In the genomic region with DNA sequence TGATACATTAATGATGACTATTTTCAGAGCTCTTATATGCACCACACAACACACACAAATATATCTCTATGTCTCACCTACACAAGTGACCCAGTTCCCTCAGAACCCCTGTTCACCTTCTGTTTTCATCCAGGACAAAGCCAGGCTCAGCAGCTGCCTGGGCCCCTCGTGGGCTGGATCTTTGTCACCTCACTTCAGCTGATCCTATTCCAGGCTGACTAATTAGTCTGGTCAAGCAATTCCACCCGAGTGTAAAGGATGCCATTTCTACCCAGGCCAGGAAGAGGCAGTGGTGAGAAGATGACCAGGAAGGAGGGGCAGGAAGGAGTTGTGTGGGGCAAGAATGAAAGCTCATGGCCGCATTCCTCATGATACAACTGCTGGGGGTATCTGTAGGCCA, we compare ENCODE assay signal across 18 cellular contexts.
DNase-seq lines count a peak whose midpoint lies in the region; ATAC-seq and TF ChIP-seq lines count a peak whose summit lies in the region.
"Had no signal": no experiment of that assay in that cellular context is flagged by ENCODE, and none has a peak within 500 bp of the region (broad histone marks: within the 10 kb centered on the region; RNA-seq: fewer than 3 reads in every experiment).

No MANE protein-coding gene starts in this region.

- H3K4me2 ChIP-seq in SK-N-SH = no peak overlapping the region

- 0 out of 2 replicates have a peak, but pooled peaks have one; percentile 7 for TF ChIP-seq CTCF in SK-N-SH (IDR thresholded peaks at IDR 0.05)
- peak; percentile 47 for TF ChIP-seq CTCF in choroid plexus epithelial cell (conservative IDR thresholded peaks at IDR 0.05; ENCODE audit: low read depth, low read length)
- no peak for TF ChIP-seq CTCF in neural crest cell (conservative IDR thresholded peaks at IDR 0.05)

- no peaks in the 10 kb centered on the region; the same call in 1 of the 2 replicates for H3K79me2 ChIP-seq in SK-N-SH (ENCODE audit: insufficient read depth)

- peaks cover 19% of the 10 kb centered on the region for H3K36me3 Mint-ChIP-seq in neural crest cell (ENCODE audit: low read depth)

- no peak for TF ChIP-seq RAD21 in SK-N-SH (IDR thresholded peaks at IDR 0.05; ENCODE audit: low read length)

- H3K9me3 Mint-ChIP-seq in neural crest cell = no peaks in the 10 kb centered on the region

- POLR2A ChIA-PET in SK-N-SH (lab: Yijun Ruan, JAX) = no interaction called here

- ATAC-seq in SK-N-SH treated with all-trans-retinoic acid at 6 μM for 48 hours = no peak
- ATAC-seq in GM19455 (IDR thresholded peaks at IDR 0.05; ENCODE audit: unreplicated experiment) = no peak
- ATAC-seq in GM21447 (IDR thresholded peaks at IDR 0.05; ENCODE audit: unreplicated experiment) = no peak

- no peak for TF ChIP-seq EP300 in SK-N-SH (IDR thresholded peaks at IDR 0.05; ENCODE audit: borderline replicate concordance in 1 of 2, low read depth in 1 of 2, low read length in 1 of 2)

- no peak overlapping the region for H3K4me3 Mint-ChIP-seq in neural crest cell

- H3F3A ChIP-seq in SK-N-SH (replicated peaks; ENCODE audit: insufficient read depth) = no peaks in the 10 kb centered on the region

- DNase-seq in SK-N-SH (no peak), NCI-H69 (lab: John Stamatoyannopoulos, UW) (peak; percentile 14), choroid plexus epithelial cell (ENCODE audit: low read depth) (peak; percentile 52), neural crest cell (ENCODE audit: low read depth, low spot score) (no peak), NCI-H2227 (lab: John Stamatoyannopoulos, UW; ENCODE audit: unreplicated experiment) (no peak)
- DNase-seq: activated CD4-positive, CD25-positive, alpha-beta regulatory T cell; GF-D8; Karpas-422; NCI-H187 treated with DMSO at 0.1 percent for 48 hours; NK-92 treated with Interleukin-12 subunit alpha and Interleukin-12 subunit beta, amount 100 ng/mL, for 24 hours; stimulated activated CD4-positive, alpha-beta T cell treated with anti-CD3 and anti-CD28 coated beads, Interleukin-12 subunit alpha, Interleukin-12 subunit beta, amount 100 ng/mL, for 4 hours had no signal

- no peaks in the 10 kb centered on the region for H3K27me3 Mint-ChIP-seq in neural crest cell (ENCODE audit: low read depth)

- no peaks in the 10 kb centered on the region for H3K4me1 ChIP-seq in SK-N-SH (ENCODE audit: control insufficient read depth in 1 of 2, insufficient read depth in 2 of 2, low read depth in 1 of 2, low read length in 1 of 2)
- H3K4me1 ChIP-seq: adrenal gland, suprapubic skin had no signal

- WGBS in SK-N-SH (ENCODE audit: low lambda C conversion rate) = 75% methylated on average over 3 of the region's 3 CpGs

- no peak overlapping the region for H3K9ac ChIP-seq in SK-N-SH

- H4K20me1 ChIP-seq in SK-N-SH (ENCODE audit: insufficient read depth) = no peaks in the 10 kb centered on the region

- H3K4me1 Mint-ChIP-seq in neural crest cell = no peaks in the 10 kb centered on the region

- no peaks in the 10 kb centered on the region for H3K27me3 ChIP-seq in SK-N-SH (ENCODE audit: insufficient read depth)
- H3K27me3 ChIP-seq: adrenal gland, suprapubic skin had no signal

- H3K27ac Mint-ChIP-seq in neural crest cell (ENCODE audit: unreplicated experiment) = peak overlapping the region; percentile 91

- no peaks in the 10 kb centered on the region for H3K9me2 ChIP-seq in SK-N-SH

- H3K9me3 ChIP-seq in SK-N-SH = no peaks in the 10 kb centered on the region
- H3K9me3 ChIP-seq: adrenal gland, suprapubic skin had no signal

- CTCF ChIA-PET in SK-N-SH (lab: Yijun Ruan, JAX) = interaction anchor here (1.1 to 2.8 kb wide), 5 partner anchors 28 to 292 kb away, joined by 4 to 10 read pairs (median 5); no protein-coding TSS in a partner anchor

- no peak overlapping the region for H3K27ac ChIP-seq in SK-N-SH (ENCODE audit: low read depth in 2 of 2, low read length in 1 of 2)
- H3K27ac ChIP-seq: adrenal gland, SK-N-MC, suprapubic skin had no signal

- H3K4me3 ChIP-seq in SK-N-SH (ENCODE audit: low read depth in 2 of 2, low read length in 1 of 2) (no peak overlapping the region), choroid plexus epithelial cell (ENCODE audit: low read depth, low read length) (no peak overlapping the region)
- H3K4me3 ChIP-seq: adrenal gland, lung, SK-N-MC, suprapubic skin had no signal

- H2AFZ ChIP-seq in SK-N-SH (ENCODE audit: low read depth) = no peak overlapping the region

- peaks cover 38 to 41% of the 10 kb centered on the region in 2 experiments for H3K36me3 ChIP-seq in SK-N-SH (replicated peaks in 1 of 2; ENCODE audit: control insufficient read depth in 1 of 2, insufficient read depth in 2 of 2, low read length in 1 of 2)

TF ChIP-seq in SK-N-SH, 30 proteins besides CTCF, POLR2A, EP300 and RAD21:
- no peak for TF ChIP-seq RFX5 (IDR thresholded peaks at IDR 0.05; ENCODE audit: low read length)
- TF ChIP-seq, protein P1, sequence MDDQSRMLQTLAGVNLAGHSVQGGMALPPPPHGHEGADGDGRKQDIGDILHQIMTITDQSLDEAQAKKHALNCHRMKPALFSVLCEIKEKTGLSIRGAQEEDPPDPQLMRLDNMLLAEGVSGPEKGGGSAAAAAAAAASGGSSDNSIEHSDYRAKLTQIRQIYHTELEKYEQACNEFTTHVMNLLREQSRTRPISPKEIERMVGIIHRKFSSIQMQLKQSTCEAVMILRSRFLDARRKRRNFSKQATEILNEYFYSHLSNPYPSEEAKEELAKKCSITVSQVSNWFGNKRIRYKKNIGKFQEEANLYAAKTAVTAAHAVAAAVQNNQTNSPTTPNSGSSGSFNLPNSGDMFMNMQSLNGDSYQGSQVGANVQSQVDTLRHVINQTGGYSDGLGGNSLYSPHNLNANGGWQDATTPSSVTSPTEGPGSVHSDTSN (IDR thresholded peaks at IDR 0.05) = no peak
- no peak for TF ChIP-seq POLR2AphosphoS5 (IDR thresholded peaks at IDR 0.05; ENCODE audit: low read depth, low read length)
- no peak for TF ChIP-seq GABPA (IDR thresholded peaks at IDR 0.05; ENCODE audit: low read depth)
TF ChIP-seq in SK-N-SH: peak in this region for 0.

TF ChIP-seq in SK-N-SH treated with all-trans-retinoic acid at 6 μM for 48 hours, 23 proteins besides CTCF, POLR2A, EP300 and RAD21:
- TF ChIP-seq ZNF70 (CRISPR knock-in tag; IDR thresholded peaks at IDR 0.05) = no peak
- TF ChIP-seq RARB (CRISPR knock-in tag; IDR thresholded peaks at IDR 0.05) = no peak
- no peak for TF ChIP-seq TOX (CRISPR knock-in tag; IDR thresholded peaks at IDR 0.05; ENCODE audit: borderline replicate concordance)
- TF ChIP-seq TCF4 (CRISPR knock-in tag; IDR thresholded peaks at IDR 0.05; ENCODE audit: borderline replicate concordance) = no peak
- TF ChIP-seq ISL1 (CRISPR knock-in tag; IDR thresholded peaks at IDR 0.05) = no peak
- TF ChIP-seq, protein P2, sequence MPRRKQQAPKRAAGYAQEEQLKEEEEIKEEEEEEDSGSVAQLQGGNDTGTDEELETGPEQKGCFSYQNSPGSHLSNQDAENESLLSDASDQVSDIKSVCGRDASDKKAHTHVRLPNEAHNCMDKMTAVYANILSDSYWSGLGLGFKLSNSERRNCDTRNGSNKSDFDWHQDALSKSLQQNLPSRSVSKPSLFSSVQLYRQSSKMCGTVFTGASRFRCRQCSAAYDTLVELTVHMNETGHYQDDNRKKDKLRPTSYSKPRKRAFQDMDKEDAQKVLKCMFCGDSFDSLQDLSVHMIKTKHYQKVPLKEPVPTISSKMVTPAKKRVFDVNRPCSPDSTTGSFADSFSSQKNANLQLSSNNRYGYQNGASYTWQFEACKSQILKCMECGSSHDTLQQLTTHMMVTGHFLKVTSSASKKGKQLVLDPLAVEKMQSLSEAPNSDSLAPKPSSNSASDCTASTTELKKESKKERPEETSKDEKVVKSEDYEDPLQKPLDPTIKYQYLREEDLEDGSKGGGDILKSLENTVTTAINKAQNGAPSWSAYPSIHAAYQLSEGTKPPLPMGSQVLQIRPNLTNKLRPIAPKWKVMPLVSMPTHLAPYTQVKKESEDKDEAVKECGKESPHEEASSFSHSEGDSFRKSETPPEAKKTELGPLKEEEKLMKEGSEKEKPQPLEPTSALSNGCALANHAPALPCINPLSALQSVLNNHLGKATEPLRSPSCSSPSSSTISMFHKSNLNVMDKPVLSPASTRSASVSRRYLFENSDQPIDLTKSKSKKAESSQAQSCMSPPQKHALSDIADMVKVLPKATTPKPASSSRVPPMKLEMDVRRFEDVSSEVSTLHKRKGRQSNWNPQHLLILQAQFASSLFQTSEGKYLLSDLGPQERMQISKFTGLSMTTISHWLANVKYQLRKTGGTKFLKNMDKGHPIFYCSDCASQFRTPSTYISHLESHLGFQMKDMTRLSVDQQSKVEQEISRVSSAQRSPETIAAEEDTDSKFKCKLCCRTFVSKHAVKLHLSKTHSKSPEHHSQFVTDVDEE (CRISPR knock-in tag; IDR thresholded peaks at IDR 0.05) = no peak

Comparison
In these comparisons a context has a peak if more than half of its experiments do, and no peak if none do; other contexts are left out.
1. DNase-seq: peak in NCI-H69 (single experiment) and choroid plexus epithelial cell (single experiment); none in SK-N-SH (single experiment), neural crest cell (single experiment) and NCI-H2227 (single experiment).